In genomic region chr1:192476802-192477298, GRCh38 we compare ENCODE assay signal across 9 cellular contexts.
DNase-seq lines count a peak whose midpoint lies in the region; ATAC-seq lines count a peak whose summit lies in the region.
"Had no signal": no experiment of that assay in that cellular context is flagged by ENCODE, and none has a peak within 500 bp of the region (broad histone marks: within the 10 kb centered on the region; RNA-seq: fewer than 3 reads in every experiment).

No MANE protein-coding gene starts in this region.

- DNase-seq in ELR (ENCODE audit: low read depth): peak; percentile 36
- peak; percentile 41 for DNase-seq in KBM-7
- peak; percentile 80 for DNase-seq in dermis blood vessel endothelial cell
- peak; percentile 68 for DNase-seq in stromal cell of bone marrow (ENCODE audit: low read depth)
- no peak for DNase-seq in NK-92 treated with Interleukin-12 subunit alpha and Interleukin-12 subunit beta, amount 100 ng/mL, for 24 hours (lab: John Stamatoyannopoulos, UW)
- no peak for DNase-seq in activated naive CD4-positive, alpha-beta T cell treated with anti-CD3 and anti-CD28 coated beads, Interleukin-2, amount 10 ng/mL, durations not matched to agents 7 days and 5 days
- no peak for DNase-seq in activated T-helper 2 cell treated with anti-CD3 and anti-CD28 coated beads, Interferon-gamma antibody, Interleukin-2, Interleukin-4, amounts not matched to agents 10 μg/mL and 5 μg/mL and 100 μg/mL, durations not matched to agents 14 hours and 24 hours and 36 hours (ENCODE audit: low spot score)

- intact Hi-C loops in activated T-helper 2 cell treated with anti-CD3 and anti-CD28 coated beads, Interferon-gamma antibody, Interleukin-2, Interleukin-4, amounts not matched to agents 10 μg/mL and 5 μg/mL and 100 μg/mL, durations not matched to agents 14 hours and 24 hours and 36 hours (cut with micrococcal nuclease): loop anchor here (1.0 to 5.0 kb wide), 5 partner anchors 40 to 555 kb away; partner anchors contain the start of gene RGS2

- CTCF ChIA-PET in activated naive CD4-positive, alpha-beta T cell treated with anti-CD3 and anti-CD28 coated beads, Interleukin-2, amount 10 ng/mL, durations not matched to agents 7 days and 5 days (lab: Charles Lee): interaction anchor here (0.7 to 6.2 kb wide), 12 partner anchors 16 to 329 kb away, joined by 3 to 93 read pairs (median 5); no protein-coding TSS in a partner anchor

- no peak overlapping the region for H3K27ac Mint-ChIP-seq in activated naive CD4-positive, alpha-beta T cell treated with anti-CD3 and anti-CD28 coated beads, Interleukin-2, amount 10 ng/mL, durations not matched to agents 7 days and 5 days
- H3K27ac Mint-ChIP-seq in activated T-helper 2 cell treated with anti-CD3 and anti-CD28 coated beads, Interferon-gamma antibody, Interleukin-2, Interleukin-4, amounts not matched to agents 10 μg/mL and 5 μg/mL and 100 μg/mL, durations not matched to agents 14 hours and 24 hours and 36 hours: no peak overlapping the region

- no peaks in the 10 kb centered on the region for H3K4me1 Mint-ChIP-seq in activated naive CD4-positive, alpha-beta T cell treated with anti-CD3 and anti-CD28 coated beads, Interleukin-2, amount 10 ng/mL, durations not matched to agents 7 days and 5 days
- H3K4me1 Mint-ChIP-seq in activated T-helper 2 cell treated with anti-CD3 and anti-CD28 coated beads, Interferon-gamma antibody, Interleukin-2, Interleukin-4, amounts not matched to agents 10 μg/mL and 5 μg/mL and 100 μg/mL, durations not matched to agents 14 hours and 24 hours and 36 hours (ENCODE audit: low read depth): peaks cover 3% of the 10 kb centered on the region
- H3K4me1 Mint-ChIP-seq: neural crest cell had no signal

- in situ Hi-C loops in KBM-7 (cut with MboI; ENCODE audit: low pct_unique_long_range_greater_than_20kb, low sequenced_read_pairs): loop anchor here (10.0 to 25.0 kb wide), 2 partner anchors 108 to 535 kb away; no protein-coding TSS in a partner anchor

- no peak overlapping the region for H3K4me3 Mint-ChIP-seq in activated naive CD4-positive, alpha-beta T cell treated with anti-CD3 and anti-CD28 coated beads, Interleukin-2, amount 10 ng/mL, durations not matched to agents 7 days and 5 days
- no peak overlapping the region for H3K4me3 Mint-ChIP-seq in activated T-helper 2 cell treated with anti-CD3 and anti-CD28 coated beads, Interferon-gamma antibody, Interleukin-2, Interleukin-4, amounts not matched to agents 10 μg/mL and 5 μg/mL and 100 μg/mL, durations not matched to agents 14 hours and 24 hours and 36 hours (ENCODE audit: low read depth)
- H3K4me3 Mint-ChIP-seq: neural crest cell had no signal

- H3K27me3 Mint-ChIP-seq in activated naive CD4-positive, alpha-beta T cell treated with anti-CD3 and anti-CD28 coated beads, Interleukin-2, amount 10 ng/mL, durations not matched to agents 7 days and 5 days: peaks cover 23% of the 10 kb centered on the region
- H3K27me3 Mint-ChIP-seq in activated T-helper 2 cell treated with anti-CD3 and anti-CD28 coated beads, Interferon-gamma antibody, Interleukin-2, Interleukin-4, amounts not matched to agents 10 μg/mL and 5 μg/mL and 100 μg/mL, durations not matched to agents 14 hours and 24 hours and 36 hours (ENCODE audit: low read depth): peaks cover 12% of the 10 kb centered on the region

- no peaks in the 10 kb centered on the region for H3K9me3 Mint-ChIP-seq in activated naive CD4-positive, alpha-beta T cell treated with anti-CD3 and anti-CD28 coated beads, Interleukin-2, amount 10 ng/mL, durations not matched to agents 7 days and 5 days
- H3K9me3 Mint-ChIP-seq in activated T-helper 2 cell treated with anti-CD3 and anti-CD28 coated beads, Interferon-gamma antibody, Interleukin-2, Interleukin-4, amounts not matched to agents 10 μg/mL and 5 μg/mL and 100 μg/mL, durations not matched to agents 14 hours and 24 hours and 36 hours: no peaks in the 10 kb centered on the region

- ATAC-seq in GM21360 (IDR thresholded peaks at IDR 0.05; ENCODE audit: unreplicated experiment): peak; percentile 85

- no peaks in the 10 kb centered on the region for H3K36me3 Mint-ChIP-seq in activated naive CD4-positive, alpha-beta T cell treated with anti-CD3 and anti-CD28 coated beads, Interleukin-2, amount 10 ng/mL, durations not matched to agents 7 days and 5 days
- H3K36me3 Mint-ChIP-seq in activated T-helper 2 cell treated with anti-CD3 and anti-CD28 coated beads, Interferon-gamma antibody, Interleukin-2, Interleukin-4, amounts not matched to agents 10 μg/mL and 5 μg/mL and 100 μg/mL, durations not matched to agents 14 hours and 24 hours and 36 hours (ENCODE audit: low read depth): no peaks in the 10 kb centered on the region

Comparison
In these comparisons a context has a peak if more than half of its experiments do, and no peak if none do; other contexts are left out.
1. DNase-seq: peak in ELR (single experiment), KBM-7 (single experiment), dermis blood vessel endothelial cell (single experiment) and stromal cell of bone marrow (single experiment); none in NK-92 treated with Interleukin-12 subunit alpha and Interleukin-12 subunit beta, amount 100 ng/mL, for 24 hours (single experiment), activated naive CD4-positive, alpha-beta T cell treated with anti-CD3 and anti-CD28 coated beads, Interleukin-2, amount 10 ng/mL, durations not matched to agents 7 days and 5 days (single experiment) and activated T-helper 2 cell treated with anti-CD3 and anti-CD28 coated beads, Interferon-gamma antibody, Interleukin-2, Interleukin-4, amounts not matched to agents 10 μg/mL and 5 μg/mL and 100 μg/mL, durations not matched to agents 14 hours and 24 hours and 36 hours (single experiment).